Comparison of ENCODE assay signal across 8 cellular contexts in genomic region chr12:31959701-31960391, GRCh38. TPM values are rescaled to one million over a fixed set of nuclear protein-coding genes. Genes with fewer than 3 reads are reported as not detected.
DNase-seq lines count a peak whose midpoint lies in the region; ATAC-seq and TF ChIP-seq lines count a peak whose summit lies in the region.

No MANE protein-coding gene starts in this region.

- peaks cover 44% of the 10 kb centered on the region for H3K36me3 Mint-ChIP-seq in endothelial cell (ENCODE audit: low read depth, unreplicated experiment)

- TF ChIP-seq CTCF in C4-2B (conservative IDR thresholded peaks at IDR 0.05) (peak; percentile 47), endothelial cell (IDR thresholded peaks at IDR 0.05; ENCODE audit: unreplicated experiment) (no peak)

- peak overlapping the region; percentile 67 for H3K27ac Mint-ChIP-seq in endothelial cell (ENCODE audit: unreplicated experiment)

- H3K27ac ChIP-seq in C4-2B, result peak overlapping the region; percentile 75

- ATAC-seq in HG03354 (IDR thresholded peaks at IDR 0.05; ENCODE audit: poor library complexity, severe bottlenecking, unreplicated experiment), result peak; percentile 52

- H3K27me3 Mint-ChIP-seq in endothelial cell (ENCODE audit: unreplicated experiment), result peaks cover 12% of the 10 kb centered on the region

- peak overlapping the region; percentile 81 for H3K4me3 ChIP-seq in mononuclear cell (ENCODE audit: low read length)

- peak; percentile 53 for DNase-seq in GM19238 (ENCODE audit: insufficient read length, low spot score)
- peak; percentile 87 for DNase-seq in NCI-H748 (lab: John Stamatoyannopoulos, UW; ENCODE audit: unreplicated experiment)
- peak; percentile 30 to 43 for DNase-seq in activated CD8-positive, alpha-beta memory T cell treated with anti-CD3 and anti-CD28 coated beads for 4 hours (ENCODE audit: low read depth in 2 of 2)
- peak; percentile 57 for DNase-seq in endothelial cell (ENCODE audit: low spot score)
- peak; percentile 17 for DNase-seq in stimulated activated CD8-positive, alpha-beta memory T cell treated with anti-CD3 and anti-CD28 coated beads, Interleukin-4, amount 100 ng/mL, for 24 hours (ENCODE audit: low read depth)

- H3K4me3 Mint-ChIP-seq in endothelial cell (ENCODE audit: unreplicated experiment), result peak overlapping the region; percentile 90

- H3K4me1 Mint-ChIP-seq in endothelial cell (ENCODE audit: unreplicated experiment), result peaks cover 38% of the 10 kb centered on the region

- H3K9me3 Mint-ChIP-seq in endothelial cell (ENCODE audit: unreplicated experiment), result peaks cover 5% of the 10 kb centered on the region

- peaks cover 61% of the 10 kb centered on the region for H3K4me1 ChIP-seq in mononuclear cell (ENCODE audit: insufficient read depth, low read length)

- no peaks in the 10 kb centered on the region for H3K27me3 ChIP-seq in mononuclear cell (ENCODE audit: insufficient read depth, low read length)

- no peaks in the 10 kb centered on the region for H3K9me3 ChIP-seq in mononuclear cell (ENCODE audit: low read depth, low read length)

RNA-seq across cellular contexts. Expression of gene RESF1, which starts 0.6 kb away (rescaled TPM):
- total RNA-seq in endothelial cell (ENCODE audit: unreplicated experiment) (104 TPM), mononuclear cell (230 TPM)

Comparison
In these comparisons a context has a peak if more than half of its experiments do, and no peak if none do; other contexts are left out.
1. Peak in every context shown above with its lines: DNase-seq, ATAC-seq, H3K4me3 ChIP-seq and H3K27ac ChIP-seq.
2. DNase-seq: peak in every context shown above with its lines; median percentile 87 in NCI-H748; 57 in endothelial cell; 53 in GM19238; 36 in activated CD8-positive, alpha-beta memory T cell treated with anti-CD3 and anti-CD28 coated beads for 4 hours; 17 in stimulated activated CD8-positive, alpha-beta memory T cell treated with anti-CD3 and anti-CD28 coated beads, Interleukin-4, amount 100 ng/mL, for 24 hours.